Comparison of ENCODE assay signal across 32 cellular contexts in genomic region chr5:1166370-1166769, GRCh38. TPM values are rescaled to one million over a fixed set of nuclear protein-coding genes. Genes with fewer than 3 reads are reported as not detected.
"Had no signal": no experiment of that assay in that cellular context is flagged by ENCODE, and none has a peak within 500 bp of the region (broad histone marks: within the 10 kb centered on the region; RNA-seq: fewer than 3 reads in every experiment).

No MANE protein-coding gene starts in this region.

- H3K4me1 ChIP-seq: foreskin keratinocyte, gastrocnemius medialis had no signal

- H3K27me3 ChIP-seq: body of pancreas, foreskin keratinocyte had no signal

- H3K9me3 ChIP-seq: body of pancreas, esophagus muscularis mucosa, gastrocnemius medialis, heart right ventricle had no signal

- H3K36me3 ChIP-seq: esophagus muscularis mucosa, gastrocnemius medialis, heart right ventricle had no signal

- FAIRE-seq: colon had no signal

- H3K27ac ChIP-seq: body of pancreas, esophagus muscularis mucosa, foreskin keratinocyte, gastrocnemius medialis, heart right ventricle, VCaP had no signal

- ATAC-seq: activated T-cell treated with anti-CD3 and anti-CD28 coated beads, Interleukin-2, amount 50 U/mL, for 72 hours; body of pancreas; effector memory CD8-positive, alpha-beta T cell; foreskin keratinocyte; gastrocnemius medialis; heart right ventricle; WTC11 had no signal

- DNase-seq: activated CD4-positive, alpha-beta memory T cell treated with anti-CD3 and anti-CD28 coated beads, Interleukin-2, amount 10 ng/mL, durations not matched to agents 7 days and 5 days; activated CD4-positive, alpha-beta T cell treated with anti-CD3 and anti-CD28 coated beads for 1 hour; activated CD4-positive, alpha-beta T cell treated with anti-CD3 and anti-CD28 coated beads for 4 hours; activated CD4-positive, alpha-beta T cell treated with anti-CD3 and anti-CD28 coated beads, Interleukin-2, amount 10 ng/mL, durations not matched to agents 7 days and 5 days; activated CD4-positive, alpha-beta T cell treated with anti-CD3 and anti-CD28 coated beads, Interleukin-2, amount 50 U/mL, for 4 hours; activated CD8-positive, alpha-beta memory T cell treated with anti-CD3 and anti-CD28 coated beads, Interleukin-2, amount 50 U/mL, for 48 hours; activated gamma-delta T cell; activated naive CD4-positive, alpha-beta T cell; activated naive CD4-positive, alpha-beta T cell treated with anti-CD3 and anti-CD28 coated beads, Interleukin-2, amount 10 ng/mL, durations not matched to agents 7 days and 5 days; activated T-cell treated with anti-CD3 and anti-CD28 coated beads for 4 hours; activated T-cell treated with anti-CD3 and anti-CD28 coated beads, Interleukin-2, amount 50 U/mL, for 24 hours; activated T-cell treated with anti-CD3 and anti-CD28 coated beads, Interleukin-2, amount 50 U/mL, for 72 hours; amniotic stem cell; anterior cingulate cortex; body of pancreas; caudate nucleus; cortex of kidney; dermis blood vessel endothelial cell; effector CD4-positive, alpha-beta T cell; effector memory CD8-positive, alpha-beta T cell; erythroblast; foreskin keratinocyte; gastrocnemius medialis; heart right ventricle; T-helper 1 cell; T-helper 2 cell had no signal

- H3K4me3 ChIP-seq: body of pancreas, esophagus muscularis mucosa, gastrocnemius medialis, heart right ventricle had no signal

RNA-seq across cellular contexts. Expression of gene SLC6A19, which starts 35.0 kb away (rescaled TPM):
- total RNA-seq: activated CD4-positive, alpha-beta memory T cell treated with anti-CD3 and anti-CD28 coated beads, Interleukin-2, amount 10 ng/mL, durations not matched to agents 7 days and 5 days; activated CD4-positive, alpha-beta T cell treated with anti-CD3 and anti-CD28 coated beads, Interleukin-2, amount 10 ng/mL, durations not matched to agents 7 days and 5 days; activated T-cell treated with anti-CD3 and anti-CD28 coated beads, Interleukin-2, amount 50 U/mL, for 72 hours; chondrocyte; dermis blood vessel endothelial cell; esophagus muscularis mucosa; foreskin keratinocyte had no signal
- polyA plus RNA-seq: foreskin keratinocyte, heart right ventricle had no signal

RNA-seq across cellular contexts. Expression of gene SLC6A18, which starts 58.8 kb away (rescaled TPM):
- total RNA-seq: activated CD4-positive, alpha-beta memory T cell treated with anti-CD3 and anti-CD28 coated beads, Interleukin-2, amount 10 ng/mL, durations not matched to agents 7 days and 5 days; activated CD4-positive, alpha-beta T cell treated with anti-CD3 and anti-CD28 coated beads, Interleukin-2, amount 10 ng/mL, durations not matched to agents 7 days and 5 days; activated T-cell treated with anti-CD3 and anti-CD28 coated beads, Interleukin-2, amount 50 U/mL, for 72 hours; body of pancreas; chondrocyte; dermis blood vessel endothelial cell; esophagus muscularis mucosa; foreskin keratinocyte; gastrocnemius medialis; heart right ventricle; WTC11 had no signal
- polyA plus RNA-seq: adipose tissue, foreskin keratinocyte, heart right ventricle had no signal
